ENCODE assay signal across 1 cellular context in genomic region chr9:129845373-129845772, GRCh38.
TF ChIP-seq lines count a peak whose summit lies in the region.

No MANE protein-coding gene starts in this region.

TF ChIP-seq in K562, 482 proteins besides CTCF, POLR2A, EP300 and RAD21:
- TF ChIP-seq ZFPM2 (CRISPR knock-in tag; IDR thresholded peaks at IDR 0.05) (0 out of 2 replicates have a peak, but pooled peaks have one; percentile 54), ZNF184 (CRISPR knock-in tag; IDR thresholded peaks at IDR 0.05) (no peak), POLR2G (IDR thresholded peaks at IDR 0.05; ENCODE audit: low read depth, low read length) (peak; percentile 17; the same call in 1 of the 2 replicates)
